Comparison of ENCODE assay signal across 29 cellular contexts in the genomic region with DNA sequence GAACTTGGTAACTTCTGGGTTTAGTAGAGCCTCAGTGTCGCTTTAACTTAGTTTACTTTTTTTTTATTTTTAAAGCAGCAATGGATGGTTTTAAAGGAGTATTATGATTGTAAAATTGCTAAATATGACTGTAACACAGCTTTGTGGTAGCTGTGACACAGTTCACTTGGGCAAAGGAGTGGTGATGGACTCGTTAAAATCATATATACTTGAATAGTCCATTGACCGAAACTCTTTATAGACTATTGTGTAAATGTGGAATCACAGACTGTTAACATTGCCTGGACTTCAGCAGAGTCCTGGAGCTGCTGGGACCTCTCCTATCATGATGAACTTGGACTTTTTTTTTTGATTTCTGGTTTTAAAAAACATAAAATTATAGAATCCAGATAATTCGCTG. TPM values are rescaled to one million over a fixed set of nuclear protein-coding genes. Genes with fewer than 3 reads are reported as not detected.
DNase-seq lines count a peak whose midpoint lies in the region; ATAC-seq, FAIRE-seq and TF ChIP-seq lines count a peak whose summit lies in the region.
"Had no signal": no experiment of that assay in that cellular context is flagged by ENCODE, and none has a peak within 500 bp of the region (broad histone marks: within the 10 kb centered on the region; RNA-seq: fewer than 3 reads in every experiment).

No MANE protein-coding gene starts in this region.

- TF ChIP-seq RAD21 in GM12878 (IDR thresholded peaks at IDR 0.05; ENCODE audit: insufficient read depth, low read depth, low read length), result no peak

- H3K27ac Mint-ChIP-seq in activated naive CD8-positive, alpha-beta T cell treated with anti-CD3 and anti-CD28 coated beads, Interleukin-2, amount 10 ng/mL, durations not matched to agents 7 days and 5 days, result no peak overlapping the region
- no peak overlapping the region for H3K27ac Mint-ChIP-seq in activated naive CD8-positive, alpha-beta T cell treated with anti-CD3 and anti-CD28 coated beads for 36 hours
- peak overlapping the region; percentile 45 for H3K27ac Mint-ChIP-seq in memory B cell
- H3K27ac Mint-ChIP-seq: activated CD8-positive, alpha-beta memory T cell treated with anti-CD3 and anti-CD28 coated beads, Interleukin-2, amount 10 ng/mL, durations not matched to agents 7 days and 5 days had no signal

- no peak overlapping the region for H3K4me3 ChIP-seq in GM12878
- H3K4me3 ChIP-seq: esophagus squamous epithelium, ovary, SJSA1 had no signal

- H3K9me3 Mint-ChIP-seq in activated naive CD8-positive, alpha-beta T cell treated with anti-CD3 and anti-CD28 coated beads, Interleukin-2, amount 10 ng/mL, durations not matched to agents 7 days and 5 days, result no peaks in the 10 kb centered on the region
- no peaks in the 10 kb centered on the region for H3K9me3 Mint-ChIP-seq in activated naive CD8-positive, alpha-beta T cell treated with anti-CD3 and anti-CD28 coated beads for 36 hours
- H3K9me3 Mint-ChIP-seq in memory B cell, result no peaks in the 10 kb centered on the region
- H3K9me3 Mint-ChIP-seq: activated T-cell treated with anti-CD3 and anti-CD28 coated beads, Interleukin-2, amount 50 U/mL, for 4 hours; neural crest cell had no signal

- intact Hi-C loops in GM12878 (cut with micrococcal nuclease; ENCODE audit: unreplicated experiment) (no loop called here), Right ventricle myocardium superior (cut with DNase I) (no loop called here)

- H3K4me3 Mint-ChIP-seq in activated naive CD8-positive, alpha-beta T cell treated with anti-CD3 and anti-CD28 coated beads, Interleukin-2, amount 10 ng/mL, durations not matched to agents 7 days and 5 days, result peak overlapping the region; percentile 71
- H3K4me3 Mint-ChIP-seq in activated naive CD8-positive, alpha-beta T cell treated with anti-CD3 and anti-CD28 coated beads for 36 hours, result no peak overlapping the region
- no peak overlapping the region for H3K4me3 Mint-ChIP-seq in memory B cell
- H3K4me3 Mint-ChIP-seq: neural crest cell had no signal

- BruUV-seq in GM12878 (replicated peaks; lab: Mats Ljungman, UMichigan), result no TSS peak

- POLR2A ChIA-PET in activated naive CD8-positive, alpha-beta T cell treated with anti-CD3 and anti-CD28 coated beads, Interleukin-2, amount 10 ng/mL, durations not matched to agents 7 days and 5 days (lab: Charles Lee), result interaction anchor here (0.6 to 1.4 kb wide), 3 partner anchors 62 to 214 kb away, joined by 3 to 5 read pairs (median 4); a partner anchor contains a TSS
- POLR2A ChIA-PET in GM12878 (lab: Charles Lee), result interaction anchor here (1.3 kb wide), 1 partner anchor 11 kb away, joined by 9 read pairs; a partner anchor contains a TSS

- RAD21 ChIA-PET in GM12878 (lab: Charles Lee; ENCODE audit: unreplicated experiment), result interaction anchor here (0.6 to 3.2 kb wide), 2 partner anchors 9 to 11 kb away, joined by 7 to 15 read pairs; a partner anchor contains a TSS

- H3K27ac ChIP-seq in GM12878 (ENCODE audit: control insufficient read depth, insufficient read depth), result peak overlapping the region; percentile 62; the same call in 1 of the 2 replicates
- H3K27ac ChIP-seq: esophagus squamous epithelium, foreskin keratinocyte, ovary, SJSA1, WERI-Rb-1 had no signal

- no peak for TF ChIP-seq EP300 in GM12878 (IDR thresholded peaks at IDR 0.05; ENCODE audit: borderline replicate concordance in 1 of 2, control insufficient read depth in 1 of 2, low read depth in 2 of 2, low read length in 2 of 2)

- no peaks in the 10 kb centered on the region for H4K20me1 ChIP-seq in GM12878 (ENCODE audit: control insufficient read depth, insufficient read depth)

- TF ChIP-seq POLR2A in GM12878 (IDR thresholded peaks at IDR 0.05; ENCODE audit: low read depth, low read length), result no peak

- CTCF ChIA-PET in GM12878 (lab: Yijun Ruan, JAX), result interaction anchor here (1.8 to 2.2 kb wide), 2 partner anchors 11 to 17 kb away, joined by 7 to 12 read pairs; no protein-coding TSS in a partner anchor

- no peak for ATAC-seq in activated naive CD8-positive, alpha-beta T cell treated with anti-CD3 and anti-CD28 coated beads, Interleukin-2, amount 10 ng/mL, durations not matched to agents 7 days and 5 days (ENCODE audit: low read depth)
- no peak for ATAC-seq in GM12878
- no peak for ATAC-seq in memory B cell (ENCODE audit: low read depth)
- ATAC-seq in GM21576 (IDR thresholded peaks at IDR 0.05; ENCODE audit: unreplicated experiment), result no peak
- ATAC-seq in Right ventricle myocardium superior (ENCODE audit: poor library complexity), result no peak
- ATAC-seq: foreskin keratinocyte had no signal

- H3K9ac ChIP-seq in GM12878 (ENCODE audit: control insufficient read depth, insufficient read depth, low read length), result no peak overlapping the region

- H3K36me3 Mint-ChIP-seq in activated naive CD8-positive, alpha-beta T cell treated with anti-CD3 and anti-CD28 coated beads, Interleukin-2, amount 10 ng/mL, durations not matched to agents 7 days and 5 days, result peaks cover 31% of the 10 kb centered on the region
- peaks cover 19% of the 10 kb centered on the region for H3K36me3 Mint-ChIP-seq in activated naive CD8-positive, alpha-beta T cell treated with anti-CD3 and anti-CD28 coated beads for 36 hours
- H3K36me3 Mint-ChIP-seq in memory B cell, result peaks cover 20% of the 10 kb centered on the region

- peaks cover 15% of the 10 kb centered on the region for H3K4me1 Mint-ChIP-seq in activated naive CD8-positive, alpha-beta T cell treated with anti-CD3 and anti-CD28 coated beads, Interleukin-2, amount 10 ng/mL, durations not matched to agents 7 days and 5 days
- peaks cover 17% of the 10 kb centered on the region for H3K4me1 Mint-ChIP-seq in activated naive CD8-positive, alpha-beta T cell treated with anti-CD3 and anti-CD28 coated beads for 36 hours
- H3K4me1 Mint-ChIP-seq in memory B cell, result peaks cover 10% of the 10 kb centered on the region
- H3K4me1 Mint-ChIP-seq: neural crest cell had no signal

- H3K79me2 ChIP-seq in GM12878 (ENCODE audit: control insufficient read depth, insufficient read depth, low read length), result no peaks in the 10 kb centered on the region

- SMC1A ChIA-PET in GM12878 (lab: Charles Lee; ENCODE audit: uncharacterized antibody, unreplicated experiment), result interaction anchor here (0.7 to 2.6 kb wide), 7 partner anchors 9 to 82 kb away, joined by 3 to 9 read pairs (median 4); a partner anchor contains a TSS

- 96% methylated on average over 4 of the region's 4 CpGs for WGBS in GM12878 (ENCODE audit: insufficient coverage, insufficient replicate concordance, low lambda C conversion rate, missing lambda C conversion rate)

- no peak overlapping the region for H2AFZ ChIP-seq in GM12878 (ENCODE audit: control insufficient read depth, low read depth, low read length)

- H3K9me3 ChIP-seq in GM12878 (replicated peaks; ENCODE audit: control insufficient read depth, insufficient read depth, low read length), result no peaks in the 10 kb centered on the region
- H3K9me3 ChIP-seq: esophagus squamous epithelium, ovary, SJSA1 had no signal

- in situ Hi-C loops in GM12878 (cut with MboI), result no loop called here

- no peak overlapping the region; the same call in 1 of the 2 replicates for H3K4me2 ChIP-seq in GM12878 (ENCODE audit: control insufficient read depth, insufficient read depth)

- TF ChIP-seq CTCF in GM12878 (IDR thresholded peaks at IDR 0.05 in 2 of 3, conservative IDR thresholded peaks at IDR 0.05 in 1 of 3; ENCODE audit: control insufficient read depth in 2 of 3, extremely low read depth in 1 of 3, insufficient read depth in 1 of 3, low read depth in 3 of 3, low read length in 3 of 3), result no peak

- FAIRE-seq in GM12878 (lab: Jason Lieb, UNC), result no peak
- FAIRE-seq: kidney had no signal

- H3K36me3 ChIP-seq in GM12878 (ENCODE audit: control insufficient read depth in 2 of 2, insufficient read depth in 2 of 2, low read length in 1 of 2), result peaks cover 5 to 6% of the 10 kb centered on the region in 2 experiments; a peak in 3 of 4 replicates
- H3K36me3 ChIP-seq: ovary had no signal

- peaks cover 3% of the 10 kb centered on the region for H3K27me3 Mint-ChIP-seq in activated naive CD8-positive, alpha-beta T cell treated with anti-CD3 and anti-CD28 coated beads, Interleukin-2, amount 10 ng/mL, durations not matched to agents 7 days and 5 days
- H3K27me3 Mint-ChIP-seq in activated naive CD8-positive, alpha-beta T cell treated with anti-CD3 and anti-CD28 coated beads for 36 hours, result no peaks in the 10 kb centered on the region
- no peaks in the 10 kb centered on the region for H3K27me3 Mint-ChIP-seq in memory B cell
- H3K27me3 Mint-ChIP-seq: activated CD8-positive, alpha-beta memory T cell treated with anti-CD3 and anti-CD28 coated beads, Interleukin-2, amount 10 ng/mL, durations not matched to agents 7 days and 5 days had no signal

- no peak for DNase-seq in activated naive CD8-positive, alpha-beta T cell treated with anti-CD3 and anti-CD28 coated beads, Interleukin-2, amount 10 ng/mL, durations not matched to agents 7 days and 5 days
- DNase-seq in activated naive CD8-positive, alpha-beta T cell treated with anti-CD3 and anti-CD28 coated beads for 36 hours, result no peak
- DNase-seq in GM12878 (ENCODE audit: low read depth, low spot score) (no peak), memory B cell (ENCODE audit: low spot score in 2 of 2) (no peak), kidney tubule cell (ENCODE audit: low spot score) (no peak), HUDEP-2 (lab: John Stamatoyannopoulos, UW; ENCODE audit: unreplicated experiment in 76 of 76) (no peak), Right ventricle myocardium superior (no peak)
- DNase-seq: 8988T; activated T-cell treated with anti-CD3 and anti-CD28 coated beads, Interleukin-2, amount 50 U/mL, for 4 hours; dermis blood vessel endothelial cell; DMS 273 treated with DMSO at 0.1 percent for 48 hours; EL; esophagus squamous epithelium; foreskin keratinocyte; HCEC 1CT; head of caudate nucleus; Kasumi-1; NCI-H1436 treated with DMSO at 0.1 percent for 48 hours; NCI-H446 treated with DMSO at 0.1 percent for 48 hours; NCI-H82; stimulated activated CD4-positive, alpha-beta T cell treated with anti-CD3 and anti-CD28 coated beads, Interleukin-4, amount 100 ng/mL, for 4 hours; trophoblast cell; WERI-Rb-1 had no signal

- H3K27me3 ChIP-seq in GM12878 (replicated peaks in 1 of 2; ENCODE audit: control insufficient read depth in 2 of 2, insufficient read depth in 2 of 2, low read length in 1 of 2), result no peaks in the 10 kb centered on the region
- H3K27me3 ChIP-seq: foreskin keratinocyte, ovary, SJSA1 had no signal

- H3K4me1 ChIP-seq in GM12878 (ENCODE audit: control insufficient read depth, insufficient read depth, low read length), result peaks cover 13% of the 10 kb centered on the region
- H3K4me1 ChIP-seq: esophagus squamous epithelium, foreskin keratinocyte had no signal

RNA-seq across cellular contexts. Expression of a gene that starts 11.2 kb away (rescaled TPM):
- under 1 TPM in 1 of 2 experiments, not detected in 1; 0.25 TPM for total RNA-seq in activated naive CD8-positive, alpha-beta T cell treated with anti-CD3 and anti-CD28 coated beads, Interleukin-2, amount 10 ng/mL, durations not matched to agents 7 days and 5 days
- 1 to 10 TPM; 1.3 to 1.6 TPM for total RNA-seq in activated naive CD8-positive, alpha-beta T cell treated with anti-CD3 and anti-CD28 coated beads for 36 hours
- 0.71 and 1.6 TPM in 2 replicates for total RNA-seq in GM12878 (2013; cell fraction: nucleolus; rRNA removed)
- total RNA-seq in GM12878 (2014; rRNA removed), result 0.54 and 0.90 TPM in 2 replicates
- 0.27 and 0.32 TPM in 2 replicates for total RNA-seq in GM12878 (2014; rRNA removed; fragmentation: Illumina TruSeq; extraction: Trizol)
- 0.64 and 0.67 TPM in 2 replicates for total RNA-seq in GM12878 (2021)
- 0.17 TPM for polyA plus RNA-seq in GM12878 (2011; ENCODE audit: low read depth)
- 0.48 and 1.5 TPM in 2 replicates for polyA plus RNA-seq in GM12878 (2011; rRNA removed)
- polyA plus RNA-seq in GM12878 (2011; cell fraction: cytosol; rRNA removed), result 2.2 and 2.3 TPM in 2 replicates
- 4.1 and 6.0 TPM in 2 replicates for polyA plus RNA-seq in GM12878 (2011; cell fraction: nucleus; rRNA removed)
- polyA plus RNA-seq in GM12878 (2012), result 0.32 and 0.88 TPM in 2 replicates
- polyA plus RNA-seq in GM12878 (2014; fragmentation: Illumina TruSeq; extraction: Trizol), result 0.04 TPM in 1 of 2 replicates, not detected in the other
- under 1 TPM in 1 of 2 experiments, not detected in 1; 0.07 TPM for polyA plus RNA-seq in GM12878 (2014; fragmentation: Nextera tagmentation; extraction: Ambion mirVana)
- polyA plus RNA-seq in GM12878 (2014; rRNA removed), result 0.73 and 0.91 TPM in 2 replicates
- polyA plus RNA-seq in GM12878 (2016; fragmentation: Nextera tagmentation; extraction: Ambion mirVana), result under 1 TPM; 0.12 to 0.49 TPM
- 1.1 and 1.8 TPM in 2 replicates for polyA minus RNA-seq in GM12878 (2011; rRNA and poly(A)+ RNA removed)
- polyA minus RNA-seq in GM12878 (2011; cell fraction: cytosol; rRNA and poly(A)+ RNA removed), result 1.6 and 2.1 TPM in 2 replicates
- 0.77 and 1.9 TPM in 2 replicates for polyA minus RNA-seq in GM12878 (2011; cell fraction: nucleus; rRNA and poly(A)+ RNA removed)
- total RNA-seq in Right ventricle myocardium superior, result 2.6 TPM

RNA-seq across cellular contexts. Expression of a gene that starts 31.1 kb away (rescaled TPM):
- 1 to 10 TPM; 1.6 to 1.9 TPM for total RNA-seq in activated naive CD8-positive, alpha-beta T cell treated with anti-CD3 and anti-CD28 coated beads, Interleukin-2, amount 10 ng/mL, durations not matched to agents 7 days and 5 days
- under 1 TPM in 1 of 2 experiments, not detected in 1; 0.16 TPM for total RNA-seq in activated naive CD8-positive, alpha-beta T cell treated with anti-CD3 and anti-CD28 coated beads for 36 hours
- total RNA-seq in GM12878 (2013; cell fraction: nucleolus; rRNA removed), result 5.0 and 6.4 TPM in 2 replicates
- total RNA-seq in GM12878 (2014; rRNA removed) (0.33 and 0.45 TPM in 2 replicates), GM12878 (2014; rRNA removed; fragmentation: Illumina TruSeq; extraction: Trizol) (0.13 and 0.14 TPM in 2 replicates), GM12878 (2021) (0.61 and 0.80 TPM in 2 replicates), Right ventricle myocardium superior (1.1 TPM)
- polyA plus RNA-seq in GM12878 (2011; ENCODE audit: low read depth), result not detected
- polyA plus RNA-seq in GM12878 (2011; rRNA removed) (0.09 and 0.18 TPM in 2 replicates), GM12878 (2014; fragmentation: Illumina TruSeq; extraction: Trizol) (0.22 TPM in 1 of 2 replicates, not detected in the other), GM12878 (2014; fragmentation: Nextera tagmentation; extraction: Ambion mirVana) (under 1 TPM in 1 of 2 experiments, not detected in 1; 0.07 TPM), GM12878 (2014; rRNA removed) (0.33 and 0.54 TPM in 2 replicates), GM12878 (2016; fragmentation: Nextera tagmentation; extraction: Ambion mirVana) (under 1 TPM; 0.11 to 0.20 TPM)
- 0.15 and 0.22 TPM in 2 replicates for polyA plus RNA-seq in GM12878 (2011; cell fraction: cytosol; rRNA removed)
- 2.2 and 2.6 TPM in 2 replicates for polyA plus RNA-seq in GM12878 (2011; cell fraction: nucleus; rRNA removed)
- 0.42 and 0.46 TPM in 2 replicates for polyA plus RNA-seq in GM12878 (2012)
- 0.46 TPM in 1 of 2 replicates, not detected in the other for polyA minus RNA-seq in GM12878 (2011; rRNA and poly(A)+ RNA removed)
- 0.80 TPM in 1 of 2 replicates, not detected in the other for polyA minus RNA-seq in GM12878 (2011; cell fraction: cytosol; rRNA and poly(A)+ RNA removed)
- polyA minus RNA-seq in GM12878 (2011; cell fraction: nucleus; rRNA and poly(A)+ RNA removed), result 0.24 TPM in 1 of 2 replicates, not detected in the other
- total RNA-seq: dermis blood vessel endothelial cell, foreskin keratinocyte had no signal
- polyA plus RNA-seq: foreskin keratinocyte had no signal
